Comparison of ENCODE assay signal across 8 cellular contexts in genomic region chr19:4791183-4792018, GRCh38. TPM values are rescaled to one million over a fixed set of nuclear protein-coding genes. Genes with fewer than 3 reads are reported as not detected.
DNase-seq lines count a peak whose midpoint lies in the region; ATAC-seq and TF ChIP-seq lines count a peak whose summit lies in the region.

A gene with protein sequence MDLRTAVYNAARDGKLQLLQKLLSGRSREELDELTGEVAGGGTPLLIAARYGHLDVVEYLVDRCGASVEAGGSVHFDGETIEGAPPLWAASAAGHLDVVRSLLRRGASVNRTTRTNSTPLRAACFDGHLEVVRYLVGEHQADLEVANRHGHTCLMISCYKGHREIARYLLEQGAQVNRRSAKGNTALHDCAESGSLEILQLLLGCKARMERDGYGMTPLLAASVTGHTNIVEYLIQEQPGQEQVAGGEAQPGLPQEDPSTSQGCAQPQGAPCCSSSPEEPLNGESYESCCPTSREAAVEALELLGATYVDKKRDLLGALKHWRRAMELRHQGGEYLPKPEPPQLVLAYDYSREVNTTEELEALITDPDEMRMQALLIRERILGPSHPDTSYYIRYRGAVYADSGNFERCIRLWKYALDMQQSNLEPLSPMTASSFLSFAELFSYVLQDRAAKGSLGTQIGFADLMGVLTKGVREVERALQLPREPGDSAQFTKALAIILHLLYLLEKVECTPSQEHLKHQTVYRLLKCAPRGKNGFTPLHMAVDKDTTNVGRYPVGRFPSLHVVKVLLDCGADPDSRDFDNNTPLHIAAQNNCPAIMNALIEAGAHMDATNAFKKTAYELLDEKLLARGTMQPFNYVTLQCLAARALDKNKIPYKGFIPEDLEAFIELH (plus strand): TSS chr19:4791734. CDS start chr19:4791855, 121 bp downstream.

- no peaks in the 10 kb centered on the region for H3F3A ChIP-seq in PC-9 (ENCODE audit: insufficient read depth, low read depth)

- H3K27me3 ChIP-seq in PC-9 (ENCODE audit: insufficient read depth, low read depth), result no peaks in the 10 kb centered on the region

- POLR2A ChIA-PET in PC-9 (lab: Charles Lee; ENCODE audit: unreplicated experiment), result interaction anchor here (0.6 kb wide), 2 partner anchors 150 to 544 kb away, joined by 3 read pairs; partner anchors contain the start of gene YJU2

- H3K9me2 ChIP-seq in PC-9 (ENCODE audit: insufficient read depth), result no peaks in the 10 kb centered on the region

- peak within 1 kb of the TSS; percentile 81 for H2AFZ ChIP-seq in PC-9

- ATAC-seq in GM21717 (IDR thresholded peaks at IDR 0.05; ENCODE audit: unreplicated experiment), result peak; percentile 89

- no TSS peak for BruUV-seq in PC-9 (replicated peaks; lab: Mats Ljungman, UMichigan)

- no peaks in the 10 kb centered on the region for H4K20me1 ChIP-seq in PC-9 (ENCODE audit: insufficient read depth)

- H3K9me3 ChIP-seq in PC-9 (ENCODE audit: insufficient read depth, low read depth), result no peaks in the 10 kb centered on the region

- H3K79me2 ChIP-seq in PC-9 (ENCODE audit: low read depth), result peaks cover 42% of the 10 kb centered on the region

- in situ Hi-C loops in KBM-7 (cut with MboI; ENCODE audit: low pct_unique_long_range_greater_than_20kb, low sequenced_read_pairs), result no loop called here

- H3K36me3 ChIP-seq in PC-9 (ENCODE audit: low read depth), result no peaks in the 10 kb centered on the region

- intact Hi-C loops in PC-9 (cut with micrococcal nuclease; ENCODE audit: unreplicated experiment), result loop anchor here (1.0 to 2.0 kb wide), 2 partner anchors 59 to 67 kb away; no protein-coding TSS in a partner anchor

- TF ChIP-seq CTCF in PC-9 (conservative IDR thresholded peaks at IDR 0.05), result peak; percentile 88
- TF ChIP-seq CTCF in epithelial cell of proximal tubule (conservative IDR thresholded peaks at IDR 0.05; ENCODE audit: low read depth, low read length), result peak; percentile 99

- CTCF ChIA-PET in PC-9 (lab: Charles Lee), result interaction anchor here (0.6 to 0.9 kb wide), 7 partner anchors 19 to 439 kb away, joined by 3 to 21 read pairs (median 9); no protein-coding TSS in a partner anchor

- H3K4me1 ChIP-seq in PC-9 (replicated peaks; ENCODE audit: insufficient read depth), result 0 out of 2 replicates have a peak, but pooled peaks cover 8% of the 10 kb centered on the region

- H3K27ac ChIP-seq in PC-9, result peak within 1 kb of the TSS; percentile 58

- H3K4me3 ChIP-seq in PC-9 (peak within 1 kb of the TSS; percentile 73), epithelial cell of proximal tubule (ENCODE audit: low read depth, low read length) (peak within 1 kb of the TSS; percentile 76)

- H3K4me2 ChIP-seq in PC-9, result peak within 1 kb of the TSS; percentile 82

- DNase-seq in DMS79 (lab: John Stamatoyannopoulos, UW) (peak; percentile 100), KBM-7 (peak; percentile 100), PC-9 (peak; percentile 94 to 98), epithelial cell of proximal tubule (ENCODE audit: low read depth) (peak; percentile 100), mucosa of gallbladder (ENCODE audit: low spot score) (peak; percentile 100)
- peak; percentile 96 for DNase-seq in activated T-cell treated with anti-CD3 and anti-CD28 coated beads, Interleukin-2, amount 50 U/mL, for 1 hour
- peak; percentile 96 to 99 for DNase-seq in stimulated activated CD8-positive, alpha-beta memory T cell treated with anti-CD3 and anti-CD28 coated beads, Interleukin-4, amount 100 ng/mL, for 4 hours (ENCODE audit: low read depth in 2 of 2, low spot score in 1 of 2)

RNA-seq across cellular contexts. Expression of the gene that starts here (rescaled TPM):
- total RNA-seq in PC-9 (2021) (6.5 and 7.0 TPM in 2 replicates), epithelial cell of proximal tubule (10.4 and 16.3 TPM in 2 replicates), mucosa of gallbladder (10.0 TPM)

Comparison
In these comparisons a context has a peak if more than half of its experiments do, and no peak if none do; other contexts are left out.
1. Peak in every context shown above with its lines: DNase-seq, ATAC-seq, H3K4me3 ChIP-seq and H3K27ac ChIP-seq.